18 cellular contexts compared by ENCODE assay signal in the genomic region with DNA sequence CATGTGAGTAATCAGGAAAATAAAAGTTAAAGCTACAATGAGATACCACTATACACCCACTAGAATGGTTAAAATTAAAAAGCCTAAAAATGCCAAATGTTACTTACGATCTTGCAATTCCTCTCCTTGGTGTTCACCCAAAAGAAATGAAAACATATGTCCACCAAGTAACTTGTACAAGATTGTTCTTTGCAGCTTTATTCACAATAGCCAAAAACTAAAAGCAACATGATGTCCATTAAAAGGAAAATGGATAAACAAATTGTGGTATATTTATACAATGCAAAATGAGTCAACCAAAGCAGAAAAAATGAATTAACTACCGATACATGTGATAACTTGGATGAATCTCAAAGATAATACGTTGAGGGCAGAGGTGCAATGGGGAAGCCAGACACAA.
"Had no signal": no experiment of that assay in that cellular context is flagged by ENCODE, and none has a peak within 500 bp of the region (broad histone marks: within the 10 kb centered on the region; RNA-seq: fewer than 3 reads in every experiment).

No MANE protein-coding gene starts in this region.

- H3K36me3 Mint-ChIP-seq: naive thymus-derived CD8-positive, alpha-beta T cell had no signal

- DNase-seq: activated CD4-positive, alpha-beta T cell treated with anti-CD3 and anti-CD28 coated beads for 36 hours; activated CD4-positive, alpha-beta T cell treated with anti-CD3 and anti-CD28 coated beads, Interleukin-2, amount 50 U/mL, for 48 hours; activated gamma-delta T cell; amniotic stem cell; effector memory CD8-positive, alpha-beta T cell; left cardiac atrium; mesenchymal stem cell; naive thymus-derived CD8-positive, alpha-beta T cell; posterior cingulate gyrus; retina; stimulated activated CD4-positive, alpha-beta T cell treated with anti-CD3 and anti-CD28 coated beads, Interleukin-2, amount 100 ng/mL, for 24 hours; stimulated activated naive CD8-positive, alpha-beta T cell treated with anti-CD3 and anti-CD28 coated beads, Interleukin-15, Interleukin-2, amounts not matched to agents 100 U/mL and 50 U/mL, for 24 hours; substantia nigra; uterus had no signal

- H3K4me1 Mint-ChIP-seq: activated CD4-positive, alpha-beta T cell treated with anti-CD3 and anti-CD28 coated beads for 36 hours; naive thymus-derived CD8-positive, alpha-beta T cell had no signal

- H3K9me3 Mint-ChIP-seq: effector memory CD8-positive, alpha-beta T cell; T-helper 2 cell treated with Interferon-gamma antibody and Interleukin-4, amounts not matched to agents 5 μg/mL and 100 μg/mL, for 36 hours had no signal

- H3K4me3 Mint-ChIP-seq: activated CD4-positive, alpha-beta T cell treated with anti-CD3 and anti-CD28 coated beads for 36 hours; effector memory CD8-positive, alpha-beta T cell; naive thymus-derived CD8-positive, alpha-beta T cell; T-helper 2 cell treated with Interferon-gamma antibody and Interleukin-4, amounts not matched to agents 5 μg/mL and 100 μg/mL, for 36 hours; WTC11 had no signal

- ATAC-seq: activated CD4-positive, alpha-beta T cell treated with anti-CD3 and anti-CD28 coated beads for 36 hours; activated naive CD4-positive, alpha-beta T cell treated with anti-CD3 and anti-CD28 coated beads, Interleukin-2, amount 50 U/mL, for 72 hours; effector memory CD8-positive, alpha-beta T cell; left cardiac atrium; naive thymus-derived CD8-positive, alpha-beta T cell; stimulated activated naive CD8-positive, alpha-beta T cell treated with anti-CD3 and anti-CD28 coated beads, Interleukin-15, Interleukin-2, amounts not matched to agents 100 U/mL and 50 U/mL, for 24 hours; WTC11 had no signal

- H3K4me3 ChIP-seq: tibial nerve, uterus had no signal

- H3K27ac Mint-ChIP-seq: activated CD4-positive, alpha-beta T cell treated with anti-CD3 and anti-CD28 coated beads for 36 hours; activated naive CD4-positive, alpha-beta T cell treated with anti-CD3 and anti-CD28 coated beads, Interleukin-2, amount 50 U/mL, for 72 hours; effector memory CD8-positive, alpha-beta T cell; naive thymus-derived CD8-positive, alpha-beta T cell; T-helper 2 cell treated with Interferon-gamma antibody and Interleukin-4, amounts not matched to agents 5 μg/mL and 100 μg/mL, for 36 hours; WTC11 had no signal
